Comparison of ENCODE assay signal across 12 cellular contexts in genomic region chr9:88829276-88829675, GRCh38.
DNase-seq lines count a peak whose midpoint lies in the region; ATAC-seq, FAIRE-seq and TF ChIP-seq lines count a peak whose summit lies in the region.
"Had no signal": no experiment of that assay in that cellular context is flagged by ENCODE, and none has a peak within 500 bp of the region (broad histone marks: within the 10 kb centered on the region; RNA-seq: fewer than 3 reads in every experiment).

No MANE protein-coding gene starts in this region.

- no peaks in the 10 kb centered on the region for H3K36me3 Mint-ChIP-seq in immature natural killer cell

- H3K27me3 ChIP-seq in bronchial epithelial cell (ENCODE audit: control insufficient read depth, insufficient read depth, low read length), result no peaks in the 10 kb centered on the region

- intact Hi-C loops in left colon (cut with DNase I, micrococcal nuclease), result no loop called here

- H3K4me3 Mint-ChIP-seq in immature natural killer cell, result no peak overlapping the region
- H3K4me3 Mint-ChIP-seq: activated naive CD8-positive, alpha-beta T cell; neural crest cell had no signal

- ATAC-seq in GM18498 (IDR thresholded peaks at IDR 0.05; ENCODE audit: unreplicated experiment), result peak; percentile 57
- ATAC-seq in GM19351 (IDR thresholded peaks at IDR 0.05; ENCODE audit: unreplicated experiment), result peak; percentile 78
- ATAC-seq in HG03159 (IDR thresholded peaks at IDR 0.05; ENCODE audit: unreplicated experiment), result peak; percentile 74
- ATAC-seq in left colon, result no peak

- no peak overlapping the region for H3K4me3 ChIP-seq in bronchial epithelial cell (ENCODE audit: low read depth, low read length)

- no peak overlapping the region for H3K27ac ChIP-seq in substantia nigra (ENCODE audit: low read depth, low read length, poor library complexity, severe bottlenecking)

- DNase-seq in bronchial epithelial cell (ENCODE audit: low read depth), result peak; percentile 23
- no peak for DNase-seq in substantia nigra (lab: John Stamatoyannopoulos, UW)
- no peak for DNase-seq in immature natural killer cell
- no peak for DNase-seq in stimulated activated naive CD4-positive, alpha-beta T cell treated with Interleukin-2 at 50 U/mL for 16 hours (lab: John Stamatoyannopoulos, UW)
- no peak for DNase-seq in left colon
- DNase-seq: NCI-H1105 had no signal

- H3K27me3 Mint-ChIP-seq in immature natural killer cell (ENCODE audit: low read depth in 3 of 3), result peaks cover 9 to 18% (median 16%) of the 10 kb centered on the region in 3 donors

- no peak for TF ChIP-seq CTCF in bronchial epithelial cell (IDR thresholded peaks at IDR 0.05; ENCODE audit: insufficient read depth, low read length, severe bottlenecking)

- no peak for FAIRE-seq in bronchial epithelial cell (lab: Jason Lieb, UNC)
- FAIRE-seq: endometrium had no signal

- peaks cover 8 to 9% of the 10 kb centered on the region in 2 donors for H3K4me1 Mint-ChIP-seq in immature natural killer cell

- H3K36me3 ChIP-seq in bronchial epithelial cell (ENCODE audit: control insufficient read depth, insufficient read depth, low read length), result no peaks in the 10 kb centered on the region

- no peak overlapping the region for H3K27ac Mint-ChIP-seq in immature natural killer cell
- H3K27ac Mint-ChIP-seq: activated naive CD8-positive, alpha-beta T cell had no signal

- H3K9me3 Mint-ChIP-seq in immature natural killer cell, result peaks cover 0 to 6% (median 0%) of the 10 kb centered on the region in 6 donors
